23 cellular contexts compared by ENCODE assay signal in the genomic region with DNA sequence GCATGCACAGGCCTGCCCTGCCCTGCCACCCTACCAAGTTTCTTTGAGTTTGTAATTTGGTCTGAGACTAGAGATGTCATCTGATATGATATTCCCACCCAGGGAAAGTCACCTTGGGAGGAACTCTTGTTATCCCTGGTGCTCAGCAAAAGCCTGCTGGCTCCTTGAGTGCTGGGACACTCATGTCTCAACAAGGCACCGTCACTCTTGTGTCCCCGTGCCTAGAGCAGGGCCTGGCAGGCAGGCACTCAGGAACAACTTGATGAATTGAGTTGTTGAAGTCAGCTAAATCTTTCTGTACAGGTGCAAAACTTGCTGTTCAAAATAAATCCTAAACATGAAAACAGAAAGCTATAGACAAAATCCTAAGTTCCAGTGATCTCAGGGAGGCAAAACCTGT.
"Had no signal": no experiment of that assay in that cellular context is flagged by ENCODE, and none has a peak within 500 bp of the region (broad histone marks: within the 10 kb centered on the region; RNA-seq: fewer than 3 reads in every experiment).

No MANE protein-coding gene starts in this region.

- H3K36me3 Mint-ChIP-seq: activated naive CD4-positive, alpha-beta T cell treated with anti-CD3 and anti-CD28 coated beads, Interleukin-2, amount 50 U/mL, for 72 hours; WTC11 had no signal

- H3K9me3 Mint-ChIP-seq: activated naive CD4-positive, alpha-beta T cell treated with anti-CD3 and anti-CD28 coated beads, Interleukin-2, amount 50 U/mL, for 72 hours; WTC11 had no signal

- FAIRE-seq: colon, endometrium had no signal

- H3K27me3 ChIP-seq: gastrocnemius medialis, hepatocyte, ovary, right lobe of liver, testis, transverse colon had no signal

- H3K4me3 Mint-ChIP-seq: activated CD8-positive, alpha-beta memory T cell treated with anti-CD3 and anti-CD28 coated beads, Interleukin-2, amount 10 ng/mL, durations not matched to agents 7 days and 5 days; activated CD8-positive, alpha-beta T cell treated with anti-CD3 and anti-CD28 coated beads, Interleukin-2, amount 10 ng/mL, durations not matched to agents 7 days and 5 days; WTC11 had no signal

- H3K27me3 Mint-ChIP-seq: progenitor cell of endocrine pancreas had no signal

- ATAC-seq: activated CD8-positive, alpha-beta memory T cell treated with anti-CD3 and anti-CD28 coated beads, Interleukin-2, amount 10 ng/mL, durations not matched to agents 7 days and 5 days; activated CD8-positive, alpha-beta T cell treated with anti-CD3 and anti-CD28 coated beads, Interleukin-2, amount 10 ng/mL, durations not matched to agents 7 days and 5 days; gastrocnemius medialis; left cardiac atrium; right lobe of liver; stimulated activated naive CD8-positive, alpha-beta T cell treated with anti-CD3 and anti-CD28 coated beads, Interleukin-15, Interleukin-2, amounts not matched to agents 100 U/mL and 50 U/mL, for 24 hours; WTC11 had no signal

- H3K4me3 ChIP-seq: gastrocnemius medialis, hepatocyte, ovary, right lobe of liver, testis, transverse colon had no signal

- H3K36me3 ChIP-seq: gastrocnemius medialis, ovary, right lobe of liver, transverse colon had no signal

- DNase-seq: activated CD8-positive, alpha-beta memory T cell treated with anti-CD3 and anti-CD28 coated beads, Interleukin-2, amount 10 ng/mL, durations not matched to agents 7 days and 5 days; activated CD8-positive, alpha-beta T cell treated with anti-CD3 and anti-CD28 coated beads, Interleukin-2, amount 10 ng/mL, durations not matched to agents 7 days and 5 days; activated naive CD4-positive, alpha-beta T cell; dermis blood vessel endothelial cell; effector CD4-positive, alpha-beta T cell; gastrocnemius medialis; glutamatergic neuron; islet precursor cell; left cardiac atrium; mammary epithelial cell; ovary; right lobe of liver; stimulated activated CD4-positive, alpha-beta T cell treated with anti-CD3 and anti-CD28 coated beads, Interleukin-2, amount 100 ng/mL, for 48 hours; stimulated activated naive CD8-positive, alpha-beta T cell treated with anti-CD3 and anti-CD28 coated beads, Interleukin-15, Interleukin-2, amounts not matched to agents 100 U/mL and 50 U/mL, for 24 hours; testis; transverse colon had no signal

- H3K27ac ChIP-seq: epithelial cell of prostate, gastrocnemius medialis, hepatocyte, ovary, right lobe of liver, testis, transverse colon had no signal

- H3K27ac Mint-ChIP-seq: activated naive CD4-positive, alpha-beta T cell treated with anti-CD3 and anti-CD28 coated beads, Interleukin-2, amount 50 U/mL, for 72 hours; progenitor cell of endocrine pancreas; WTC11 had no signal

- H3K9me3 ChIP-seq: gastrocnemius medialis, ovary, right lobe of liver, testis, transverse colon had no signal
